8 cellular contexts compared by ENCODE assay signal in genomic region chr5:180830253-180831138, GRCh38. TPM values are rescaled to one million over a fixed set of nuclear protein-coding genes. Genes with fewer than 3 reads are reported as not detected.
DNase-seq lines count a peak whose midpoint lies in the region; ATAC-seq and TF ChIP-seq lines count a peak whose summit lies in the region.

No MANE protein-coding gene starts in this region.

- H3K27ac ChIP-seq in 22Rv1 (peak overlapping the region; percentile 69), neutrophil (peak overlapping the region; percentile 97), thoracic aorta (peak overlapping the region; percentile 97 to 98)

- DNase-seq in NOMO-1 (lab: John Stamatoyannopoulos, UW; ENCODE audit: unreplicated experiment in 2 of 2): peak; percentile 51 to 70
- peak; percentile 48 to 49 for DNase-seq in activated T-helper 1 cell treated with anti-CD3 and anti-CD28 coated beads, Interleukin-2, amount 50 U/mL, for 16 hours (ENCODE audit: low read depth in 1 of 2, low spot score in 1 of 2)
- peak; percentile 39 for DNase-seq in fibroblast of the aortic adventitia (ENCODE audit: low read depth)
- DNase-seq in thoracic aorta (ENCODE audit: low spot score): no peak

- H3K27me3 ChIP-seq in neutrophil (no peaks in the 10 kb centered on the region), thoracic aorta (replicated peaks; ENCODE audit: insufficient read depth) (no peaks in the 10 kb centered on the region)

- H3K4me3 ChIP-seq in fibroblast of the aortic adventitia (ENCODE audit: low read depth, low read length) (peak overlapping the region; percentile 93), neutrophil (ENCODE audit: low read depth in 1 of 2, low read length in 1 of 2) (peak overlapping the region; percentile 91 to 94), thoracic aorta (peak overlapping the region; percentile 91)

- H3K9me3 ChIP-seq in neutrophil (no peaks in the 10 kb centered on the region), thoracic aorta (peaks cover 3% of the 10 kb centered on the region)

- H3K36me3 ChIP-seq in neutrophil (peaks cover 9% of the 10 kb centered on the region), thoracic aorta (peaks cover 11% of the 10 kb centered on the region)

- H3K4me1 ChIP-seq in neutrophil (ENCODE audit: control insufficient read depth in 1 of 2, insufficient read depth in 1 of 2, low read depth in 1 of 2, low read length in 1 of 2) (peaks cover 28 to 31% of the 10 kb centered on the region in 2 experiments), thoracic aorta (ENCODE audit: control insufficient read depth in 1 of 2, low read depth in 2 of 2) (peaks cover 24 to 38% of the 10 kb centered on the region in 2 donors)

- TF ChIP-seq CTCF in 22Rv1 (IDR thresholded peaks at IDR 0.05): no peak
- no peak for TF ChIP-seq CTCF in fibroblast of the aortic adventitia (IDR thresholded peaks at IDR 0.05; ENCODE audit: insufficient read depth, low read length)
- no peak for TF ChIP-seq CTCF in neutrophil (IDR thresholded peaks at IDR 0.05)
- TF ChIP-seq CTCF in thoracic aorta (IDR thresholded peaks at IDR 0.05): no peak

- ATAC-seq in GM18511 (IDR thresholded peaks at IDR 0.05; ENCODE audit: unreplicated experiment): peak; percentile 66
- ATAC-seq in HG03045 (IDR thresholded peaks at IDR 0.05; ENCODE audit: unreplicated experiment): peak; percentile 52
- peak; percentile 16 for ATAC-seq in thoracic aorta (ENCODE audit: insufficient number of reproducible peaks, low FRiP score, low read depth)

RNA-seq across cellular contexts. Expression of gene MGAT1, which starts 27.9 kb away (rescaled TPM):
- total RNA-seq in fibroblast of the aortic adventitia (ENCODE audit: low replicate concordance): 79.4 and 81.1 TPM in 2 replicates
- total RNA-seq in thoracic aorta: 100 to 1,000 TPM; 226 to 244 TPM

RNA-seq across cellular contexts. Expression of gene ZFP62, which starts 30.6 kb away (rescaled TPM):
- total RNA-seq in fibroblast of the aortic adventitia (ENCODE audit: low replicate concordance) (14.7 and 19.4 TPM in 2 replicates), thoracic aorta (10 to 100 TPM; 12.2 to 19.0 TPM)

Comparison
In these comparisons a context has a peak if more than half of its experiments do, and no peak if none do; other contexts are left out.
1. ATAC-seq: peak in every context shown above with its lines; median percentile 66 in GM18511; 52 in HG03045; 16 in thoracic aorta.